ENCODE assay signal across 2 cellular contexts in genomic region chr10:15202639-15203038, GRCh38.
TF ChIP-seq lines count a peak whose summit lies in the region.

No MANE protein-coding gene starts in this region.

TF ChIP-seq in A549, 52 proteins besides CTCF, POLR2A, EP300 and RAD21:
- TF ChIP-seq NR3C1 (IDR thresholded peaks at IDR 0.05), result no peak
- no peak for TF ChIP-seq TP53 (CRISPR knock-in tag; IDR thresholded peaks at IDR 0.05)
- no peak for TF ChIP-seq CHD4 (IDR thresholded peaks at IDR 0.05; ENCODE audit: borderline replicate concordance)
- TF ChIP-seq CBX8 (IDR thresholded peaks at IDR 0.05), result no peak
- TF ChIP-seq RCOR1 (IDR thresholded peaks at IDR 0.05; ENCODE audit: low read depth, low read length), result no peak
- TF ChIP-seq HOXB13 (CRISPR knock-in tag; IDR thresholded peaks at IDR 0.05; ENCODE audit: low read depth), result no peak
- TF ChIP-seq PBX3 (IDR thresholded peaks at IDR 0.05), result no peak
- no peak for TF ChIP-seq NPAS2 (CRISPR knock-in tag; IDR thresholded peaks at IDR 0.05; ENCODE audit: borderline replicate concordance)
- TF ChIP-seq MAZ (IDR thresholded peaks at IDR 0.05; ENCODE audit: borderline replicate concordance, low read depth, low read length), result no peak
- no peak for TF ChIP-seq FOSB (CRISPR knock-in tag; IDR thresholded peaks at IDR 0.05)
- TF ChIP-seq REST (IDR thresholded peaks at IDR 0.05), result no peak
- TF ChIP-seq FOXS1 (CRISPR knock-in tag; IDR thresholded peaks at IDR 0.05), result no peak

TF ChIP-seq in endothelial cell of umbilical vein, 7 proteins besides CTCF, POLR2A, EP300 and RAD21:
- TF ChIP-seq EZH2 (IDR thresholded peaks at IDR 0.05; ENCODE audit: borderline replicate concordance, low read depth, low read length, severe bottlenecking) (no peak), JUN (IDR thresholded peaks at IDR 0.05; ENCODE audit: borderline replicate concordance, insufficient read depth, insufficient read length, low read depth) (no peak), FOS (IDR thresholded peaks at IDR 0.05; ENCODE audit: borderline replicate concordance, insufficient read depth, low read length) (no peak)
